Comparison of ENCODE assay signal across 16 cellular contexts in the genomic region with DNA sequence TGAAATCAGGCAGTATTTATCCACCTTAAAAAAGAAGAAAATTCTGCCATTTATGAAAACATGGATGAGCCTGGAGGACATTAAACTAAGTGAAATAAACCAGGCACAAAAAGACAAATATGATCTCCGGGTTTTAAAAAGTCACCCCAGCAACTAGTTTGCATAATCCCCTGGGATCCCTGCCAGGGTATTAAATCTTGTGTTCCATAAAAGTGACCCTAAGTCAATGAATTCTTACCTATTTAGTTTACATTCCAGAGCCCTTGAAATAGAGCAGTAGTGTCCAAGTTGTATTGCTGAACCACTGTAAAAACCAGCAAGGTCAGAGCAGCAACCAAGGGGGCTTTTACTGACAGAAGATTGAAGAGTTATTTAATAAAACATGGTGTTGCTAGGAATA.
A peak's percentile ranks its signal among the peaks of the same experiment; 100 is the strongest.
DNase-seq lines count a peak whose midpoint lies in the region; ATAC-seq and TF ChIP-seq lines count a peak whose summit lies in the region.
"Had no signal": no experiment of that assay in that cellular context is flagged by ENCODE, and none has a peak within 500 bp of the region (broad histone marks: within the 10 kb centered on the region; RNA-seq: fewer than 3 reads in every experiment).

No MANE protein-coding gene starts in this region.

- H3K4me2 ChIP-seq in SU-DHL-6 (ENCODE audit: low read depth, low read length, poor library complexity, severe bottlenecking) (no peak overlapping the region), fibroblast of lung (ENCODE audit: extremely low read depth, insufficient read depth, low read length) (no peak overlapping the region)

- H3F3A ChIP-seq in SU-DHL-6 (ENCODE audit: insufficient read depth), result no peaks in the 10 kb centered on the region

- H3K36me3 ChIP-seq in SU-DHL-6 (ENCODE audit: low read length) (no peaks in the 10 kb centered on the region), fibroblast of lung (ENCODE audit: control insufficient read depth, insufficient read depth, low read length) (no peaks in the 10 kb centered on the region), rectal smooth muscle tissue (ENCODE audit: control insufficient read depth, insufficient read depth, low read length) (no peaks in the 10 kb centered on the region)
- H3K36me3 ChIP-seq: BE2C had no signal

- H3K79me2 ChIP-seq in SU-DHL-6 (ENCODE audit: insufficient read depth, low read length) (no peaks in the 10 kb centered on the region), fibroblast of lung (ENCODE audit: control insufficient read depth, insufficient read depth, low read length) (no peaks in the 10 kb centered on the region)

- no peak overlapping the region for H3K4me3 ChIP-seq in SU-DHL-6 (ENCODE audit: insufficient read depth, low read length, poor library complexity, severe bottlenecking)
- no peak overlapping the region for H3K4me3 ChIP-seq in fibroblast of lung (replicated peaks in 1 of 4; ENCODE audit: control extremely low read depth in 1 of 4, insufficient read depth in 1 of 4, low read depth in 3 of 4, low read length in 4 of 4)
- H3K4me3 ChIP-seq in rectal smooth muscle tissue (ENCODE audit: low read length), result no peak overlapping the region

- H3K27me3 ChIP-seq in SU-DHL-6 (ENCODE audit: low read length) (no peaks in the 10 kb centered on the region), fibroblast of lung (ENCODE audit: control insufficient read depth, insufficient read depth, low read length) (no peaks in the 10 kb centered on the region), rectal smooth muscle tissue (ENCODE audit: control insufficient read depth, insufficient read depth, low read length) (no peaks in the 10 kb centered on the region)
- H3K27me3 ChIP-seq: BE2C had no signal

- in situ Hi-C loops in G401 (cut with HindIII; ENCODE audit: low sequenced_read_pairs), result no loop called here

- H3K9me2 ChIP-seq in SU-DHL-6 (replicated peaks; ENCODE audit: insufficient read depth, low read length), result no peaks in the 10 kb centered on the region

- H3K4me1 ChIP-seq in fibroblast of lung (ENCODE audit: control insufficient read depth, extremely low read depth, insufficient read depth, low read length), result no peaks in the 10 kb centered on the region
- H3K4me1 ChIP-seq in rectal smooth muscle tissue (ENCODE audit: control insufficient read depth, insufficient read depth, low read length), result no peaks in the 10 kb centered on the region
- H3K4me1 ChIP-seq: BE2C had no signal

- H4K20me1 ChIP-seq in SU-DHL-6 (ENCODE audit: low read depth, low read length), result no peaks in the 10 kb centered on the region
- no peaks in the 10 kb centered on the region for H4K20me1 ChIP-seq in fibroblast of lung (ENCODE audit: control insufficient read depth, extremely low read depth, insufficient read depth, low read length)

- H2AFZ ChIP-seq in SU-DHL-6 (ENCODE audit: low read depth, low read length, severe bottlenecking), result peak overlapping the region; percentile 78
- no peak overlapping the region for H2AFZ ChIP-seq in fibroblast of lung (ENCODE audit: low read length)

- H3K27ac ChIP-seq in SU-DHL-6 (ENCODE audit: low read depth, low read length) (no peak overlapping the region), fibroblast of lung (ENCODE audit: insufficient read depth, low read length) (no peak overlapping the region), rectal smooth muscle tissue (ENCODE audit: low read depth, low read length) (peak overlapping the region; percentile 61)

- ATAC-seq in GM21786 (IDR thresholded peaks at IDR 0.05; ENCODE audit: unreplicated experiment), result no peak
- ATAC-seq: SK-N-SH treated with all-trans-retinoic acid at 6 μM for 48 hours had no signal

- TF ChIP-seq CTCF in SU-DHL-6 (IDR thresholded peaks at IDR 0.05; ENCODE audit: insufficient read depth, low read length, poor library complexity, severe bottlenecking), result no peak
- TF ChIP-seq CTCF in fibroblast of lung (conservative IDR thresholded peaks at IDR 0.05 in 1 of 2, IDR thresholded peaks at IDR 0.05 in 1 of 2; ENCODE audit: low read depth in 1 of 2, low read length in 2 of 2), result no peak

- H3K9me3 ChIP-seq in SU-DHL-6 (ENCODE audit: insufficient read depth, low read length) (no peaks in the 10 kb centered on the region), fibroblast of lung (ENCODE audit: control insufficient read depth, insufficient read depth, low read depth, low read length) (no peaks in the 10 kb centered on the region)
- H3K9me3 ChIP-seq: BE2C had no signal

- H3K9ac ChIP-seq in SU-DHL-6 (ENCODE audit: low read length) (no peak overlapping the region), fibroblast of lung (ENCODE audit: insufficient read depth, low read length) (no peak overlapping the region), rectal smooth muscle tissue (ENCODE audit: low read length) (no peak overlapping the region)

- peak; percentile 60 for DNase-seq in M059J (ENCODE audit: low read depth)
- peak; percentile 6 to 15 for DNase-seq in fibroblast of lung (ENCODE audit: low read depth in 2 of 2)
- no peak for DNase-seq in D341Med (ENCODE audit: low spot score)
- DNase-seq in HK-2 (ENCODE audit: unreplicated experiment), result no peak
- no peak for DNase-seq in G401 (ENCODE audit: low spot score)
- DNase-seq: BE2C; CD4-positive, alpha-beta memory T cell; HCEC 1CT; NCI-H146; NCI-H2081 treated with DMSO at 0.1 percent for 48 hours; NCI-H748 treated with DMSO at 0.1 percent for 48 hours; SHP77 had no signal

Comparison
In these comparisons a context has a peak if more than half of its experiments do, and no peak if none do; other contexts are left out.
1. DNase-seq: peak in M059J (single experiment) and fibroblast of lung (2 of 2); none in D341Med (single experiment), HK-2 (single experiment) and G401 (single experiment).